Comparison of ENCODE assay signal across 1 cellular context in genomic region chr11:61999141-61999975, GRCh38.
TF ChIP-seq lines count a peak whose summit lies in the region.

No MANE protein-coding gene starts in this region.

TF ChIP-seq in HepG2, 621 proteins besides CTCF, POLR2A, EP300 and RAD21 (continued from another document):
- TF ChIP-seq AFF4 (CRISPR knock-in tag; IDR thresholded peaks at IDR 0.05) (no peak), ZSCAN29 (CRISPR knock-in tag; conservative IDR thresholded peaks at IDR 0.05) (no peak), MATR3 (CRISPR knock-in tag; IDR thresholded peaks at IDR 0.05) (no peak), IRF1 (CRISPR knock-in tag; IDR thresholded peaks at IDR 0.05; ENCODE audit: low read depth) (no peak), DRAP1 (CRISPR knock-in tag; IDR thresholded peaks at IDR 0.05) (0 out of 2 replicates have a peak, but pooled peaks have one; percentile 17), KDM3A (CRISPR knock-in tag; IDR thresholded peaks at IDR 0.05; ENCODE audit: low read depth) (no peak), REL (CRISPR knock-in tag; conservative IDR thresholded peaks at IDR 0.05) (no peak), PBX3 (CRISPR knock-in tag; IDR thresholded peaks at IDR 0.05; ENCODE audit: borderline replicate concordance) (no peak), NCOA2 (CRISPR knock-in tag; IDR thresholded peaks at IDR 0.05) (peak; percentile 61), ETV6 (CRISPR knock-in tag; conservative IDR thresholded peaks at IDR 0.05) (no peak), ZNF687 (CRISPR knock-in tag; IDR thresholded peaks at IDR 0.05) (no peak), ZNF660 (CRISPR knock-in tag; IDR thresholded peaks at IDR 0.05; ENCODE audit: borderline replicate concordance, low read depth) (no peak), FOSL2 (CRISPR knock-in tag; IDR thresholded peaks at IDR 0.05) (no peak), ZNF205 (CRISPR knock-in tag; IDR thresholded peaks at IDR 0.05) (no peak)
